1 cellular context compared by ENCODE assay signal in the genomic region with DNA sequence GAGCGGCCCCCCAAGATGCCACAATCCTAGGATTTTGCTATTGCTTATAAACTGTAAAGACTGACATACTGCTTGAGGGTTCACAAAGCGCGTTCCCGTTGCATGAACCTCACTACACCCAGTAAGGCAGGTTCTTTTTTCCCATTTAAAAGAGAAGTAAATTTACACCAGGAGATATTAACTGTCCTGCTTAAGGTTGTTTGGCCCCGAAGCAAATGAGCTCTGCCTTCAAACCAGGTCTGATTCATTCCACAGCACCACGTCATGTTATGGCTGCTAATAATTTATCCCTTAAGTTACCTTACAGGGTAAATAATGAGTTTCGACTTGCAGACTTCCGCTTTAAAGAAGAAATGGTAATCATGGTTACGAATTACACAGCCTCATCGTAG.
A peak's percentile ranks its signal among the peaks of the same experiment; 100 is the strongest.
TF ChIP-seq lines count a peak whose summit lies in the region.

No MANE protein-coding gene starts in this region.

TF ChIP-seq in IMR-90, 13 proteins besides CTCF, POLR2A, EP300 and RAD21 (continued from another document):
- 0 out of 2 replicates have a peak, but pooled peaks have one; percentile 2 for TF ChIP-seq MXI1 (IDR thresholded peaks at IDR 0.05; ENCODE audit: borderline replicate concordance, low read depth, low read length)
- TF ChIP-seq, protein P1, sequence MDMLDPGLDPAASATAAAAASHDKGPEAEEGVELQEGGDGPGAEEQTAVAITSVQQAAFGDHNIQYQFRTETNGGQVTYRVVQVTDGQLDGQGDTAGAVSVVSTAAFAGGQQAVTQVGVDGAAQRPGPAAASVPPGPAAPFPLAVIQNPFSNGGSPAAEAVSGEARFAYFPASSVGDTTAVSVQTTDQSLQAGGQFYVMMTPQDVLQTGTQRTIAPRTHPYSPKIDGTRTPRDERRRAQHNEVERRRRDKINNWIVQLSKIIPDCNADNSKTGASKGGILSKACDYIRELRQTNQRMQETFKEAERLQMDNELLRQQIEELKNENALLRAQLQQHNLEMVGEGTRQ (IDR thresholded peaks at IDR 0.05; ENCODE audit: low read depth, low read length) = no peak
